Comparison of ENCODE assay signal across 19 cellular contexts in the genomic region with DNA sequence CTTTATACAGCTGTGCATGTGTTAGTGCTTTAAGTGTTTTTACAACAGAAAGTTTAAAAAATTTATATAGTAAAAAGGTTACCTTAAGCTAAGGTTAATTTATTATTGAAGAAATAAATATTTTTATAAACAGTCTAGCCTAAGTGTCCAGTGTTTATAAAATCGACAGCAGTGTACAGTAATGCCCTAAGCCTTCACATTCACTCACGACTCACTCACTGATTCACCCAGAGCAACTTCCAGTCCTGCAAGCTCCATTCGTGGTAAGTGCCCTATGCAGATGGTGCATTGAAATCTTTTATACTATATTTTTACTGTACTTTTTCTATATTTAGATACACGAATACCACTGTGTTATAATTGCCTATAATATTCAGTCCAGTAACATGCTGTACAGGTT.
"Had no signal": no experiment of that assay in that cellular context is flagged by ENCODE, and none has a peak within 500 bp of the region (broad histone marks: within the 10 kb centered on the region; RNA-seq: fewer than 3 reads in every experiment).

No MANE protein-coding gene starts in this region.

- H3K9me3 Mint-ChIP-seq: effector memory CD8-positive, alpha-beta T cell had no signal

- H3K27me3 ChIP-seq: gastroesophageal sphincter, tibial artery, vagina had no signal

- DNase-seq: activated CD4-positive, alpha-beta T cell treated with anti-CD3 and anti-CD28 coated beads for 4 hours; activated CD8-positive, alpha-beta T cell treated with anti-CD3 and anti-CD28 coated beads, Interleukin-2, amount 10 ng/mL, durations not matched to agents 7 days and 5 days; activated naive CD4-positive, alpha-beta T cell treated with Interleukin-2 at 50 U/mL for 16 hours; central memory CD4-positive, alpha-beta T cell; cortex of kidney; effector memory CD8-positive, alpha-beta T cell; erythroblast; hippocampal formation; left cardiac atrium; naive thymus-derived CD4-positive, alpha-beta T cell; posterior cingulate gyrus; T1000; tibial artery; WERI-Rb-1 had no signal

- H3K36me3 Mint-ChIP-seq: naive thymus-derived CD4-positive, alpha-beta T cell; stimulated activated effector memory CD8-positive, alpha-beta T cell treated with anti-CD3 and anti-CD28 coated beads, Interleukin-12 subunit alpha, Interleukin-12 subunit beta, amount 100 ng/mL, for 72 hours had no signal

- H3K27ac ChIP-seq: tibial artery, vagina, WERI-Rb-1 had no signal

- H3K4me3 Mint-ChIP-seq: activated CD8-positive, alpha-beta T cell treated with anti-CD3 and anti-CD28 coated beads, Interleukin-2, amount 10 ng/mL, durations not matched to agents 7 days and 5 days; effector memory CD8-positive, alpha-beta T cell; naive thymus-derived CD4-positive, alpha-beta T cell; stimulated activated effector memory CD8-positive, alpha-beta T cell treated with anti-CD3 and anti-CD28 coated beads, Interleukin-12 subunit alpha, Interleukin-12 subunit beta, amount 100 ng/mL, for 72 hours had no signal

- H3K4me1 Mint-ChIP-seq: stimulated activated effector memory CD8-positive, alpha-beta T cell treated with anti-CD3 and anti-CD28 coated beads, Interleukin-12 subunit alpha, Interleukin-12 subunit beta, amount 100 ng/mL, for 72 hours had no signal

- H3K4me1 ChIP-seq: tibial artery had no signal

- H3K27ac Mint-ChIP-seq: activated CD8-positive, alpha-beta T cell treated with anti-CD3 and anti-CD28 coated beads, Interleukin-2, amount 10 ng/mL, durations not matched to agents 7 days and 5 days; effector memory CD8-positive, alpha-beta T cell; naive thymus-derived CD4-positive, alpha-beta T cell; stimulated activated effector memory CD8-positive, alpha-beta T cell treated with anti-CD3 and anti-CD28 coated beads, Interleukin-12 subunit alpha, Interleukin-12 subunit beta, amount 100 ng/mL, for 72 hours had no signal

- ATAC-seq: activated CD8-positive, alpha-beta T cell treated with anti-CD3 and anti-CD28 coated beads, Interleukin-2, amount 10 ng/mL, durations not matched to agents 7 days and 5 days; effector memory CD8-positive, alpha-beta T cell; gastroesophageal sphincter; naive thymus-derived CD4-positive, alpha-beta T cell; right cardiac atrium; stimulated activated effector memory CD8-positive, alpha-beta T cell treated with anti-CD3 and anti-CD28 coated beads, Interleukin-12 subunit alpha, Interleukin-12 subunit beta, amount 100 ng/mL, for 72 hours had no signal

- H3K4me3 ChIP-seq: gastroesophageal sphincter, lung, tibial artery, vagina had no signal

- H3K9me3 ChIP-seq: gastroesophageal sphincter, tibial artery, vagina had no signal

- H3K36me3 ChIP-seq: gastroesophageal sphincter, tibial artery, vagina, WERI-Rb-1 had no signal
